In the genomic region with DNA sequence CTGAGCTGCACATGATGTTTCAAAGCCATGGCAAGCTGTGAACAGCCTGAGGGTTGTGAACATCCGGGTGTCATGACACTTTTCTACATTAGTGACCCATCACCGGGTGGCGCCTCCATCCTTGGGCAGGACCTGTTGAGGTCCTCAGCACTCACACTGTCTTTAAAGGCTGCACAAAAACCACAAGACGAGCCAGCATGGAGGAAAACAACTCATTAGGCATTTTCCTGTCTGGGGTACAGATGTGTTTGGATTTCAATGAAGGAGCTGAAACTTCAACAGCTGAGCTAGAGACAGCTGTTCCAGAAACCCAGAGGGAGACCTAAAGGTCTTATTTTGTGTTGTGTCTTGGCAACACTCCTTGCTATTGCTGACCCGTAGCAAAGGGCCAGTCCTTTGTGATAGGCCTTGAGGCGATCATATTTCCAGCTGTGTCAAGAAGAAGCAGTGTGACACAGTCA, we compare ENCODE assay signal across 7 cellular contexts.
DNase-seq lines count a peak whose midpoint lies in the region; ATAC-seq, FAIRE-seq and TF ChIP-seq lines count a peak whose summit lies in the region.

No MANE protein-coding gene starts in this region.

- no peaks in the 10 kb centered on the region for H4K20me1 ChIP-seq in GM12878 (ENCODE audit: control insufficient read depth, insufficient read depth)

- H3K4me3 ChIP-seq in GM06990 (replicated peaks; ENCODE audit: low read depth, low read length) = no peak overlapping the region
- H3K4me3 ChIP-seq in HL-60 (replicated peaks; ENCODE audit: insufficient read depth, low read length) = no peak overlapping the region
- no peak overlapping the region for H3K4me3 ChIP-seq in GM12878

- peaks cover 19% of the 10 kb centered on the region for H3K9me3 Mint-ChIP-seq in nephron progenitor cell

- H3K27ac Mint-ChIP-seq in nephron progenitor cell = peak overlapping the region; percentile 97

- no peak overlapping the region for H3K4me2 ChIP-seq in GM12878 (ENCODE audit: control insufficient read depth, insufficient read depth)

- H3K36me3 Mint-ChIP-seq in nephron progenitor cell (ENCODE audit: low read depth) = peaks cover 25% of the 10 kb centered on the region

- RAD21 ChIA-PET in GM12878 (lab: Charles Lee; ENCODE audit: unreplicated experiment) = interaction anchor here (0.6 to 6.0 kb wide), 3 partner anchors 31 to 368 kb away, joined by 4 to 39 read pairs (median 4); no protein-coding TSS in a partner anchor

- peak; percentile 44 for ATAC-seq in GM12878
- ATAC-seq in HG03280 (IDR thresholded peaks at IDR 0.05; ENCODE audit: unreplicated experiment) = no peak
- ATAC-seq in GM21737 (IDR thresholded peaks at IDR 0.05; ENCODE audit: unreplicated experiment) = no peak

- BruUV-seq in GM12878 (replicated peaks; lab: Mats Ljungman, UMichigan) = no TSS peak

- no peaks in the 10 kb centered on the region for H3K79me2 ChIP-seq in GM12878 (ENCODE audit: control insufficient read depth, insufficient read depth, low read length)

- H3K27me3 ChIP-seq in GM06990 (replicated peaks; ENCODE audit: control insufficient read depth, insufficient read depth, low read length) (no peaks in the 10 kb centered on the region), HL-60 (ENCODE audit: insufficient read depth, poor library complexity, severe bottlenecking) (no peaks in the 10 kb centered on the region), GM12878 (replicated peaks in 1 of 2; ENCODE audit: control insufficient read depth in 2 of 2, insufficient read depth in 2 of 2, low read length in 1 of 2) (no peaks in the 10 kb centered on the region)

- intact Hi-C loops in GM12878 (cut with micrococcal nuclease; ENCODE audit: unreplicated experiment) = loop anchor here (5.0 kb wide), 3 partner anchors 153 to 373 kb away; partner anchors contain the start of genes PUM3 and VLDLR

- no peak for TF ChIP-seq EP300 in GM12878 (IDR thresholded peaks at IDR 0.05; ENCODE audit: borderline replicate concordance in 1 of 2, control insufficient read depth in 1 of 2, low read depth in 2 of 2, low read length in 2 of 2)

- peaks cover 78% of the 10 kb centered on the region for H3K4me1 Mint-ChIP-seq in nephron progenitor cell

- POLR2A ChIA-PET in GM12878 (lab: Charles Lee) = no interaction called here

- H3K27me3 Mint-ChIP-seq in nephron progenitor cell (ENCODE audit: low read depth, poor library complexity) = no peaks in the 10 kb centered on the region

- peaks cover 6% of the 10 kb centered on the region; the same call in 1 of the 2 replicates for H3K4me1 ChIP-seq in GM12878 (ENCODE audit: control insufficient read depth, insufficient read depth, low read length)

- H3K27ac ChIP-seq in HL-60 (replicated peaks) = no peak overlapping the region
- H3K27ac ChIP-seq in GM12878 (ENCODE audit: control insufficient read depth, insufficient read depth) = no peak overlapping the region

- H3K9me3 ChIP-seq in GM12878 (replicated peaks; ENCODE audit: control insufficient read depth, insufficient read depth, low read length) = no peaks in the 10 kb centered on the region

- no peaks in the 10 kb centered on the region for H3K36me3 ChIP-seq in GM06990 (ENCODE audit: control insufficient read depth, insufficient read depth, low read length)
- H3K36me3 ChIP-seq in GM12878 (ENCODE audit: control insufficient read depth in 2 of 2, insufficient read depth in 2 of 2, low read length in 1 of 2) = no peaks in the 10 kb centered on the region

- peak overlapping the region; percentile 46 for H3K4me3 Mint-ChIP-seq in nephron progenitor cell

- WGBS in GM12878 (ENCODE audit: insufficient coverage, insufficient replicate concordance, low lambda C conversion rate, missing lambda C conversion rate) = 33% methylated on average over 6 of the region's 6 CpGs

- TF ChIP-seq POLR2A in GM12878 (IDR thresholded peaks at IDR 0.05; ENCODE audit: low read depth, low read length) = no peak

- CTCF ChIA-PET in GM12878 (lab: Yijun Ruan, JAX) = interaction anchor here (0.8 to 2.0 kb wide), 7 partner anchors 8 to 337 kb away, joined by 3 to 22 read pairs (median 3); no protein-coding TSS in a partner anchor

- in situ Hi-C loops in GM12878 (cut with MboI) = no loop called here

- SMC1A ChIA-PET in GM12878 (lab: Charles Lee; ENCODE audit: uncharacterized antibody, unreplicated experiment) = interaction anchor here (0.8 to 3.8 kb wide), 13 partner anchors 8 to 388 kb away, joined by 3 to 26 read pairs (median 4); no protein-coding TSS in a partner anchor

- no peak for FAIRE-seq in GM12878 (lab: Jason Lieb, UNC)

- no peak for DNase-seq in GM06990 (ENCODE audit: extremely low read depth, insufficient read length)
- peak; percentile 4 to 70 for DNase-seq in HL-60 (ENCODE audit: low read depth in 1 of 2, low spot score in 1 of 2)
- peak; percentile 7 for DNase-seq in GM12878 (ENCODE audit: low read depth, low spot score)
- DNase-seq in nephron progenitor cell = peak; percentile 15
- DNase-seq in NCI-H2107 treated with DMSO at 0.1 percent for 48 hours (lab: John Stamatoyannopoulos, UW; ENCODE audit: unreplicated experiment) = no peak

- no peak overlapping the region for H2AFZ ChIP-seq in GM12878 (ENCODE audit: control insufficient read depth, low read depth, low read length)

- TF ChIP-seq CTCF in GM06990 (IDR thresholded peaks at IDR 0.05; ENCODE audit: insufficient read depth, low read length, poor library complexity, severe bottlenecking) = peak; percentile 27
- peak; percentile 22 for TF ChIP-seq CTCF in HL-60 (IDR thresholded peaks at IDR 0.05; ENCODE audit: insufficient read depth, low read length)
- TF ChIP-seq CTCF in GM12878 (IDR thresholded peaks at IDR 0.05 in 2 of 3, conservative IDR thresholded peaks at IDR 0.05 in 1 of 3; ENCODE audit: control insufficient read depth in 2 of 3, extremely low read depth in 1 of 3, insufficient read depth in 1 of 3, low read depth in 3 of 3, low read length in 3 of 3) = peak in 2 of 3 experiments; percentile 17 to 36; a peak in 3 of 6 replicates
- TF ChIP-seq CTCF in nephron progenitor cell (IDR thresholded peaks at IDR 0.05) = no peak

- TF ChIP-seq RAD21 in GM12878 (IDR thresholded peaks at IDR 0.05; ENCODE audit: insufficient read depth, low read depth, low read length) = peak; percentile 59; the same call in 1 of the 2 replicates

- no peak overlapping the region for H3K9ac ChIP-seq in GM12878 (ENCODE audit: control insufficient read depth, insufficient read depth, low read length)

TF ChIP-seq in GM12878, 131 proteins besides CTCF, POLR2A, EP300 and RAD21:
- TF ChIP-seq ZNF274 (IDR thresholded peaks at IDR 0.05; ENCODE audit: insufficient read depth, insufficient read length) (no peak), SP1 (IDR thresholded peaks at IDR 0.05; ENCODE audit: low read depth, low read length) (no peak), MYB (IDR thresholded peaks at IDR 0.05; ENCODE audit: borderline replicate concordance, low read depth, low read length) (no peak), SIN3A (IDR thresholded peaks at IDR 0.05; ENCODE audit: low read depth, low read length) (no peak), FOS (IDR thresholded peaks at IDR 0.05; ENCODE audit: borderline replicate concordance, extremely low read depth, insufficient read length) (no peak), ZNF622 (IDR thresholded peaks at IDR 0.05) (no peak), RUNX3 (IDR thresholded peaks at IDR 0.05; ENCODE audit: low read length) (peak; percentile 63), SMC3 (IDR thresholded peaks at IDR 0.05; ENCODE audit: borderline replicate concordance, low read length) (peak; percentile 28; the same call in 1 of the 2 replicates), PML (IDR thresholded peaks at IDR 0.05; ENCODE audit: low read length) (no peak)
- TF ChIP-seq, protein P1, sequence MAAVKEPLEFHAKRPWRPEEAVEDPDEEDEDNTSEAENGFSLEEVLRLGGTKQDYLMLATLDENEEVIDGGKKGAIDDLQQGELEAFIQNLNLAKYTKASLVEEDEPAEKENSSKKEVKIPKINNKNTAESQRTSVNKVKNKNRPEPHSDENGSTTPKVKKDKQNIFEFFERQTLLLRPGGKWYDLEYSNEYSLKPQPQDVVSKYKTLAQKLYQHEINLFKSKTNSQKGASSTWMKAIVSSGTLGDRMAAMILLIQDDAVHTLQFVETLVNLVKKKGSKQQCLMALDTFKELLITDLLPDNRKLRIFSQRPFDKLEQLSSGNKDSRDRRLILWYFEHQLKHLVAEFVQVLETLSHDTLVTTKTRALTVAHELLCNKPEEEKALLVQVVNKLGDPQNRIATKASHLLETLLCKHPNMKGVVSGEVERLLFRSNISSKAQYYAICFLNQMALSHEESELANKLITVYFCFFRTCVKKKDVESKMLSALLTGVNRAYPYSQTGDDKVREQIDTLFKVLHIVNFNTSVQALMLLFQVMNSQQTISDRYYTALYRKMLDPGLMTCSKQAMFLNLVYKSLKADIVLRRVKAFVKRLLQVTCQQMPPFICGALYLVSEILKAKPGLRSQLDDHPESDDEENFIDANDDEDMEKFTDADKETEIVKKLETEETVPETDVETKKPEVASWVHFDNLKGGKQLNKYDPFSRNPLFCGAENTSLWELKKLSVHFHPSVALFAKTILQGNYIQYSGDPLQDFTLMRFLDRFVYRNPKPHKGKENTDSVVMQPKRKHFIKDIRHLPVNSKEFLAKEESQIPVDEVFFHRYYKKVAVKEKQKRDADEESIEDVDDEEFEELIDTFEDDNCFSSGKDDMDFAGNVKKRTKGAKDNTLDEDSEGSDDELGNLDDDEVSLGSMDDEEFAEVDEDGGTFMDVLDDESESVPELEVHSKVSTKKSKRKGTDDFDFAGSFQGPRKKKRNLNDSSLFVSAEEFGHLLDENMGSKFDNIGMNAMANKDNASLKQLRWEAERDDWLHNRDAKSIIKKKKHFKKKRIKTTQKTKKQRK (IDR thresholded peaks at IDR 0.05; ENCODE audit: low read depth, low read length) = no peak
TF ChIP-seq in GM12878: peak in this region for 2.

Comparison
In these comparisons a context has a peak if more than half of its experiments do, and no peak if none do; other contexts are left out.
1. DNase-seq: peak in HL-60 (2 of 2), GM12878 (single experiment) and nephron progenitor cell (single experiment); none in GM06990 (single experiment) and NCI-H2107 treated with DMSO at 0.1 percent for 48 hours (single experiment).